ENCODE assay signal across 15 cellular contexts in the genomic region with DNA sequence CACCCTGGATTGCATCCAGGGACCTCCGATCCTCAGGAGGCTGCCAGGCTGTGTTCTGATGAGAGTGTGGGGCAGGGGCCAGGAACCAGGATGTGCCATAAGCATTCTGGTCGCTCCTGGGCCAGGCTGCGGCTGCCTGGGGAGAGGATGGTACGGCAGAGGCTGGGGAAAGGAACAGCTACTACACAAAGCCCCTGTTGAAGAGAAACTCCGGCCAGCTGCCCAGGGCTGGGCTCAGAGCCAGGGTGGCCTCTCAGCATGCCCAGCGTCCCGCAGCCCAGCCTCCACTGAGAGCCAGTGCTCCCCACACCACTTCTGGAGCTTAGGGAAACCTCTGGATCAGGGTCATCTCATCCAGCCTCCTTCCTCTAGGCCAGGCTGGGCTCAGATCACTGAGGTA. TPM values are rescaled to one million over a fixed set of nuclear protein-coding genes. Genes with fewer than 3 reads are reported as not detected.
DNase-seq lines count a peak whose midpoint lies in the region; ATAC-seq, FAIRE-seq and TF ChIP-seq lines count a peak whose summit lies in the region.
"Had no signal": no experiment of that assay in that cellular context is flagged by ENCODE, and none has a peak within 500 bp of the region (broad histone marks: within the 10 kb centered on the region; RNA-seq: fewer than 3 reads in every experiment).

No MANE protein-coding gene starts in this region.

- TF ChIP-seq RAD21 in HepG2 (CRISPR knock-in tag; IDR thresholded peaks at IDR 0.05), result no peak

- no peak for ATAC-seq in HepG2
- ATAC-seq in GM18519 (IDR thresholded peaks at IDR 0.05; ENCODE audit: low FRiP score, unreplicated experiment), result no peak
- ATAC-seq: GM23338, psoas muscle had no signal

- TF ChIP-seq CTCF in HepG2 (CRISPR knock-in tag; IDR thresholded peaks at IDR 0.05), result no peak

- H3K4me2 ChIP-seq in HepG2 (ENCODE audit: low read depth, low read length), result no peak overlapping the region
- H3K4me2 ChIP-seq: GM23338 had no signal

- TF ChIP-seq EP300 in HepG2 (IDR thresholded peaks at IDR 0.05; ENCODE audit: low read depth in 2 of 2, low read length in 2 of 2) (no peak), HepG2 (CRISPR knock-in tag; IDR thresholded peaks at IDR 0.05; ENCODE audit: borderline replicate concordance) (no peak)

- intact Hi-C loops in HepG2 (cut with micrococcal nuclease; ENCODE audit: unreplicated experiment), result no loop called here

- no peak for TF ChIP-seq POLR2A in HepG2 (IDR thresholded peaks at IDR 0.05; ENCODE audit: insufficient read depth in 1 of 2, low read depth in 2 of 2, low read length in 2 of 2)

- H3K79me2 ChIP-seq in HepG2 (ENCODE audit: insufficient read depth, low read length), result no peaks in the 10 kb centered on the region

- no peak overlapping the region for H3K4me3 ChIP-seq in HepG2 (replicated peaks in 1 of 3; ENCODE audit: insufficient read depth in 1 of 3, low read depth in 2 of 3, low read length in 3 of 3)
- H3K4me3 ChIP-seq: ascending aorta, GM23338, psoas muscle, SK-N-MC had no signal

- no peak overlapping the region for H2AFZ ChIP-seq in HepG2 (ENCODE audit: low read length)
- H2AFZ ChIP-seq: GM23338 had no signal

- CTCF ChIA-PET in HepG2 (lab: Yijun Ruan, JAX; ENCODE audit: low intra/inter-chr PET ratio, low total read pairs), result no interaction called here

- no TSS peak for BruUV-seq in HepG2 (replicated peaks; lab: Mats Ljungman, UMichigan)

- no peaks in the 10 kb centered on the region for H4K20me1 ChIP-seq in HepG2 (ENCODE audit: insufficient read depth, low read length)

- peak; percentile 2 for DNase-seq in NCI-H69 (lab: John Stamatoyannopoulos, UW)
- peak; percentile 53 for DNase-seq in cerebellum (ENCODE audit: low spot score)
- no peak for DNase-seq in HepG2 (ENCODE audit: low spot score)
- no peak for DNase-seq in activated CD4-positive, CD25-positive, alpha-beta regulatory T cell (lab: John Stamatoyannopoulos, UW)
- no peak for DNase-seq in islet precursor cell
- DNase-seq: activated T-cell treated with anti-CD3 and anti-CD28 coated beads, Interleukin-2, amount 50 U/mL, for 1 hour; endodermal cell; NCI-H524 treated with DMSO at 0.1 percent for 48 hours; psoas muscle had no signal

- H3K9ac ChIP-seq in HepG2 (ENCODE audit: insufficient read depth, low read depth, low read length), result no peak overlapping the region

- FAIRE-seq in HepG2 (lab: Jason Lieb, UNC), result no peak

- WGBS in HepG2 (ENCODE audit: low lambda C conversion rate), result 92% methylated on average over 6 of the region's 7 CpGs

- no peaks in the 10 kb centered on the region for H3K27me3 ChIP-seq in HepG2 (ENCODE audit: control insufficient read depth in 1 of 2, insufficient read depth in 2 of 2, low read length in 2 of 2)
- H3K27me3 ChIP-seq: ascending aorta had no signal

- POLR2A ChIA-PET in HepG2 (lab: Yijun Ruan, JAX), result no interaction called here

- H3K4me1 ChIP-seq in HepG2 (ENCODE audit: insufficient read depth, low read length), result peaks cover 15% of the 10 kb centered on the region
- H3K4me1 ChIP-seq: Caco-2 had no signal

- in situ Hi-C loops in HepG2 (cut with HindIII; ENCODE audit: extremely low pct_ligation_motif_present, low pct_unique_long_range_greater_than_20kb), result no loop called here

- peaks cover 12 to 20% of the 10 kb centered on the region in 2 experiments; a peak in 4 of 5 replicates for H3K36me3 ChIP-seq in HepG2 (replicated peaks in 1 of 2; ENCODE audit: control insufficient read depth in 1 of 2, insufficient read depth in 2 of 2, low read length in 2 of 2)
- H3K36me3 ChIP-seq: ascending aorta had no signal

- no peaks in the 10 kb centered on the region for H3K9me3 ChIP-seq in HepG2 (ENCODE audit: low read length)
- H3K9me3 ChIP-seq: ascending aorta, Caco-2, psoas muscle had no signal

- no peak overlapping the region for H3K27ac ChIP-seq in HepG2 (ENCODE audit: extremely low read length, insufficient read depth, low read length)
- H3K27ac ChIP-seq in temporal lobe (ENCODE audit: low read depth, low read length), result peak overlapping the region; percentile 100
- H3K27ac ChIP-seq: ascending aorta, psoas muscle, SK-N-MC had no signal

TF ChIP-seq in HepG2, 621 proteins besides CTCF, POLR2A, EP300 and RAD21 (continues in another document):
- TF ChIP-seq NR2F1 (CRISPR knock-in tag; IDR thresholded peaks at IDR 0.05) (no peak), HMGXB4 (CRISPR knock-in tag; IDR thresholded peaks at IDR 0.05; ENCODE audit: borderline replicate concordance in 1 of 2, low read depth in 1 of 2) (0 out of 4 replicates have a peak, but pooled peaks of 1 of the 2 experiments have one; percentile 21)

RNA-seq across cellular contexts. Expression of gene OCSTAMP, which starts 21.7 kb away (rescaled TPM):
- total RNA-seq in cerebellum, result not detected
- total RNA-seq in HepG2 (2016; rRNA removed; fragmentation: Illumina TruSeq; extraction: Trizol), result not detected in 2 replicates
- total RNA-seq in HepG2 (2016; cell fraction: cytosol; rRNA removed; fragmentation: Illumina TruSeq; extraction: Trizol; ENCODE audit: low read depth), result not detected in 2 replicates
- total RNA-seq in HepG2 (2016; cell fraction: insoluble cytoplasmic fraction; rRNA removed; fragmentation: Illumina TruSeq; extraction: Trizol), result not detected in 2 replicates
- not detected in 2 replicates for total RNA-seq in HepG2 (2016; cell fraction: membrane; rRNA removed; fragmentation: Illumina TruSeq; extraction: Trizol)
- total RNA-seq in HepG2 (2016; cell fraction: nucleus; rRNA removed; fragmentation: Illumina TruSeq; extraction: Trizol), result not detected in 2 replicates
- polyA plus RNA-seq in HepG2 (2011; rRNA removed), result not detected in 2 replicates
- not detected in 2 replicates for polyA plus RNA-seq in HepG2 (2011; cell fraction: cytosol; rRNA removed)
- not detected in 2 replicates for polyA plus RNA-seq in HepG2 (2011; cell fraction: nucleus; rRNA removed)
- not detected in 2 replicates for polyA plus RNA-seq in HepG2 (2012)
- polyA plus RNA-seq in HepG2 (2016; cell fraction: cytosol; fragmentation: Illumina TruSeq; extraction: Trizol; ENCODE audit: low read depth), result not detected in 2 replicates
- polyA plus RNA-seq in HepG2 (2016; cell fraction: insoluble cytoplasmic fraction; fragmentation: Illumina TruSeq; extraction: Trizol; ENCODE audit: low read depth), result not detected in 2 replicates
- not detected in 2 replicates for polyA plus RNA-seq in HepG2 (2016; cell fraction: membrane; fragmentation: Illumina TruSeq; extraction: Trizol; ENCODE audit: low read depth)
- polyA plus RNA-seq in HepG2 (2016; cell fraction: nucleus; fragmentation: Illumina TruSeq; extraction: Trizol; ENCODE audit: insufficient read depth, low read depth), result not detected in 2 replicates
- polyA minus RNA-seq in HepG2 (2011; rRNA and poly(A)+ RNA removed; ENCODE audit: low replicate concordance), result not detected in 2 replicates
- polyA minus RNA-seq in HepG2 (2011; cell fraction: cytosol; rRNA and poly(A)+ RNA removed), result not detected in 2 replicates
- not detected in 2 replicates for polyA minus RNA-seq in HepG2 (2011; cell fraction: nucleus; rRNA and poly(A)+ RNA removed)
- not detected for total RNA-seq in temporal lobe
- total RNA-seq: ascending aorta, Caco-2, endodermal cell, psoas muscle had no signal
- polyA plus RNA-seq: psoas muscle had no signal

RNA-seq across cellular contexts. Expression of gene ZNF334, which starts 58.8 kb away (rescaled TPM):
- total RNA-seq in cerebellum, result 30.8 TPM
- 4.8 and 5.3 TPM in 2 replicates for total RNA-seq in HepG2 (2016; rRNA removed; fragmentation: Illumina TruSeq; extraction: Trizol)
- total RNA-seq in HepG2 (2016; cell fraction: cytosol; rRNA removed; fragmentation: Illumina TruSeq; extraction: Trizol; ENCODE audit: low read depth), result 0.88 and 1.0 TPM in 2 replicates
- 4.7 and 5.1 TPM in 2 replicates for total RNA-seq in HepG2 (2016; cell fraction: insoluble cytoplasmic fraction; rRNA removed; fragmentation: Illumina TruSeq; extraction: Trizol)
- total RNA-seq in HepG2 (2016; cell fraction: membrane; rRNA removed; fragmentation: Illumina TruSeq; extraction: Trizol), result 1.7 and 2.4 TPM in 2 replicates
- 11.4 and 12.3 TPM in 2 replicates for total RNA-seq in HepG2 (2016; cell fraction: nucleus; rRNA removed; fragmentation: Illumina TruSeq; extraction: Trizol)
- polyA plus RNA-seq in HepG2 (2011; rRNA removed), result 6.9 and 7.8 TPM in 2 replicates
- 1.3 and 1.9 TPM in 2 replicates for polyA plus RNA-seq in HepG2 (2011; cell fraction: cytosol; rRNA removed)
- 15.7 and 19.6 TPM in 2 replicates for polyA plus RNA-seq in HepG2 (2011; cell fraction: nucleus; rRNA removed)
- polyA plus RNA-seq in HepG2 (2012), result 3.0 and 4.6 TPM in 2 replicates
- polyA plus RNA-seq in HepG2 (2016; cell fraction: cytosol; fragmentation: Illumina TruSeq; extraction: Trizol; ENCODE audit: low read depth), result 0.20 and 0.32 TPM in 2 replicates
- polyA plus RNA-seq in HepG2 (2016; cell fraction: insoluble cytoplasmic fraction; fragmentation: Illumina TruSeq; extraction: Trizol; ENCODE audit: low read depth), result 4.3 and 4.8 TPM in 2 replicates
- 0.69 and 0.77 TPM in 2 replicates for polyA plus RNA-seq in HepG2 (2016; cell fraction: membrane; fragmentation: Illumina TruSeq; extraction: Trizol; ENCODE audit: low read depth)
- 31.6 and 32.6 TPM in 2 replicates for polyA plus RNA-seq in HepG2 (2016; cell fraction: nucleus; fragmentation: Illumina TruSeq; extraction: Trizol; ENCODE audit: insufficient read depth, low read depth)
- polyA minus RNA-seq in HepG2 (2011; rRNA and poly(A)+ RNA removed; ENCODE audit: low replicate concordance), result 2.8 TPM in 1 of 2 replicates, not detected in the other
- polyA minus RNA-seq in HepG2 (2011; cell fraction: cytosol; rRNA and poly(A)+ RNA removed), result 1.7 and 1.8 TPM in 2 replicates
- 22.5 and 32.0 TPM in 2 replicates for polyA minus RNA-seq in HepG2 (2011; cell fraction: nucleus; rRNA and poly(A)+ RNA removed)
- 17.5 TPM for total RNA-seq in temporal lobe
- total RNA-seq: ascending aorta, Caco-2 had no signal

Comparison
In these comparisons a context has a peak if more than half of its experiments do, and no peak if none do; other contexts are left out.
1. DNase-seq: peak in NCI-H69 (single experiment) and cerebellum (single experiment); none in HepG2 (single experiment), activated CD4-positive, CD25-positive, alpha-beta regulatory T cell (0 of 4) and islet precursor cell (single experiment).